ENCODE assay signal across 10 cellular contexts in the genomic region with DNA sequence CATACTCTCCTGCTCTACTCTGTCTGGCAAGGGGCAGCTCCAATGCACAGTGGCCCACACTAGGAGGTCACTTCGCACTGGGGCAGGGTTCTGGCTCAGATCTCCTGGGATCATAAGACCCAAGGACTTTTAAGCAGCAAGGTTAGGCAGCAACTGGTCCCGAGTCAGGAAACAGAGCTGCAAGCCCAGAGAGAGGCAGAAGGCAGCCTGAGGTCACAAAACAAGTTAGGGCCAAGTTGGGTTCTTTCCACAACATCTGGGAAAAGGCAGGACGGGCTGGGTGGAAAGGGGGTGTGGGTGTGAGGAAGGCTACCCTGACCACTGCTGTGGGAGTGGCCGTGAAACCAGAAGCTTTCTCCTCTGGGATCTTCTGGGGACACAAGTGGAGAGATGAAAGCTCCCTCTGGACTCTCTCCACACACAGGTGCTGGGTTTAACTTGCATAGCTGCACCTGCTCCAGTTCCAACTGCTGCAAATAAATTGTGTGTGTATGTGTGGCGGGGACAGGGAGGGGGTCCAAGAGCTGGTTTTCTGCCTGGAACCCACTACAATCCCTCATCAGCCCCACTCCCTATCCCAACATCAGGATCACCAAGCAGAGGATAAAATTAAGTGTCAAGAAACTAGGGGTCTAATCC. TPM values are rescaled to one million over a fixed set of nuclear protein-coding genes. Genes with fewer than 3 reads are reported as not detected.
A peak's percentile ranks its signal among the peaks of the same experiment; 100 is the strongest.
DNase-seq lines count a peak whose midpoint lies in the region; ATAC-seq and TF ChIP-seq lines count a peak whose summit lies in the region.
"Had no signal": no experiment of that assay in that cellular context is flagged by ENCODE, and none has a peak within 500 bp of the region (broad histone marks: within the 10 kb centered on the region; RNA-seq: fewer than 3 reads in every experiment).

No MANE protein-coding gene starts in this region.

- H3K4me3 Mint-ChIP-seq in activated naive CD8-positive, alpha-beta T cell treated with anti-CD3 and anti-CD28 coated beads, Interleukin-2, amount 10 ng/mL, durations not matched to agents 7 days and 5 days, result peak overlapping the region; percentile 93
- peak overlapping the region; percentile 97 for H3K4me3 Mint-ChIP-seq in memory B cell

- no peak for TF ChIP-seq CTCF in HEK293 (tag by site-specific recombination; IDR thresholded peaks at IDR 0.05)

- no peak overlapping the region for H3K27ac ChIP-seq in HEK293 (ENCODE audit: extremely low read depth, low read depth, low read length)

- H3K4me3 ChIP-seq in HEK293 (ENCODE audit: low read depth, low read length), result no peak overlapping the region

- no peaks in the 10 kb centered on the region; a peak in 1 of 3 replicates for H3K36me3 ChIP-seq in HEK293 (ENCODE audit: control insufficient read depth in 2 of 2, insufficient read depth in 1 of 2, low read length in 2 of 2)

- ATAC-seq in activated naive CD8-positive, alpha-beta T cell treated with anti-CD3 and anti-CD28 coated beads, Interleukin-2, amount 10 ng/mL, durations not matched to agents 7 days and 5 days (ENCODE audit: low read depth), result no peak
- ATAC-seq in memory B cell (ENCODE audit: low read depth) (no peak), GM19035 (IDR thresholded peaks at IDR 0.05; ENCODE audit: unreplicated experiment) (no peak)

- H3K4me1 Mint-ChIP-seq in activated naive CD8-positive, alpha-beta T cell treated with anti-CD3 and anti-CD28 coated beads, Interleukin-2, amount 10 ng/mL, durations not matched to agents 7 days and 5 days, result peaks cover 35% of the 10 kb centered on the region
- peaks cover 65% of the 10 kb centered on the region for H3K4me1 Mint-ChIP-seq in memory B cell

- DNase-seq in AG08395 (ENCODE audit: low spot score), result peak; percentile 66
- peak; percentile 54 for DNase-seq in activated naive CD8-positive, alpha-beta T cell treated with anti-CD3 and anti-CD28 coated beads, Interleukin-2, amount 10 ng/mL, durations not matched to agents 7 days and 5 days
- no peak for DNase-seq in memory B cell (ENCODE audit: low spot score in 2 of 2)
- no peak for DNase-seq in SHP77 treated with DMSO at 0.1 percent for 48 hours (lab: John Stamatoyannopoulos, UW)
- DNase-seq in HT-29 (ENCODE audit: low spot score), result no peak
- DNase-seq in DMS153 treated with DMSO at 0.1 percent for 48 hours (lab: John Stamatoyannopoulos, UW; ENCODE audit: unreplicated experiment), result no peak
- DNase-seq: NCI-H1417 treated with DMSO at 0.1 percent for 48 hours had no signal

- CTCF ChIA-PET in HEK293 (lab: Yijun Ruan, JAX), result interaction anchor here (0.6 to 2.4 kb wide), 5 partner anchors 15 to 81 kb away, joined by 3 to 10 read pairs (median 4); a partner anchor contains a TSS

- peak overlapping the region; percentile 97 for H3K27ac Mint-ChIP-seq in activated naive CD8-positive, alpha-beta T cell treated with anti-CD3 and anti-CD28 coated beads, Interleukin-2, amount 10 ng/mL, durations not matched to agents 7 days and 5 days
- peak overlapping the region; percentile 100 for H3K27ac Mint-ChIP-seq in memory B cell

- H3K9me3 Mint-ChIP-seq in activated naive CD8-positive, alpha-beta T cell treated with anti-CD3 and anti-CD28 coated beads, Interleukin-2, amount 10 ng/mL, durations not matched to agents 7 days and 5 days, result no peaks in the 10 kb centered on the region
- H3K9me3 Mint-ChIP-seq in memory B cell, result no peaks in the 10 kb centered on the region

- POLR2A ChIA-PET in HEK293 (lab: Yijun Ruan, JAX), result interaction anchor here (0.5 to 3.1 kb wide), 6 partner anchors 9 to 142 kb away, joined by 3 to 20 read pairs (median 5); a partner anchor contains a TSS
- POLR2A ChIA-PET in activated naive CD8-positive, alpha-beta T cell treated with anti-CD3 and anti-CD28 coated beads, Interleukin-2, amount 10 ng/mL, durations not matched to agents 7 days and 5 days (lab: Charles Lee), result interaction anchor here (0.5 to 25.9 kb wide), 15 partner anchors 3 to 489 kb away, joined by 3 to 2283 read pairs (median 3); a partner anchor contains a TSS

- no peaks in the 10 kb centered on the region; the same call in 1 of the 2 replicates for H3K4me1 ChIP-seq in HEK293 (ENCODE audit: control insufficient read depth, insufficient read depth, low read length)

- H3K36me3 Mint-ChIP-seq in activated naive CD8-positive, alpha-beta T cell treated with anti-CD3 and anti-CD28 coated beads, Interleukin-2, amount 10 ng/mL, durations not matched to agents 7 days and 5 days, result peaks cover 30% of the 10 kb centered on the region
- peaks cover 8% of the 10 kb centered on the region for H3K36me3 Mint-ChIP-seq in memory B cell

- no peaks in the 10 kb centered on the region for H3K27me3 Mint-ChIP-seq in activated naive CD8-positive, alpha-beta T cell treated with anti-CD3 and anti-CD28 coated beads, Interleukin-2, amount 10 ng/mL, durations not matched to agents 7 days and 5 days
- H3K27me3 Mint-ChIP-seq in memory B cell, result no peaks in the 10 kb centered on the region

- H3K9me3 ChIP-seq in HEK293 (ENCODE audit: control insufficient read depth, insufficient read depth, low read depth, low read length), result no peaks in the 10 kb centered on the region

TF ChIP-seq in HEK293, 187 proteins besides CTCF, POLR2A, EP300 and RAD21:
- TF ChIP-seq ZFHX2 (tag by site-specific recombination; conservative IDR thresholded peaks at IDR 0.05) (0 out of 2 replicates have a peak, but pooled peaks have one; percentile 11), ZSCAN30 (tag by site-specific recombination; IDR thresholded peaks at IDR 0.05) (no peak)

RNA-seq across cellular contexts. Expression of a gene that starts 8.0 kb away (rescaled TPM):
- total RNA-seq in activated naive CD8-positive, alpha-beta T cell treated with anti-CD3 and anti-CD28 coated beads, Interleukin-2, amount 10 ng/mL, durations not matched to agents 7 days and 5 days, result 10 to 100 TPM; 70.6 to 77.7 TPM
- 0.86 and 2.4 TPM in 2 replicates for total RNA-seq in HT-29 (2014; rRNA removed; shearing (Covaris generic))

RNA-seq across cellular contexts. Expression of a gene that starts 15.4 kb away (rescaled TPM):
- 10 to 100 TPM; 66.4 to 70.2 TPM for total RNA-seq in activated naive CD8-positive, alpha-beta T cell treated with anti-CD3 and anti-CD28 coated beads, Interleukin-2, amount 10 ng/mL, durations not matched to agents 7 days and 5 days
- total RNA-seq in HT-29 (2014; rRNA removed; shearing (Covaris generic)), result 53.0 and 60.0 TPM in 2 replicates

RNA-seq across cellular contexts. Expression of a gene that starts 55.8 kb away (rescaled TPM):
- not detected for total RNA-seq in activated naive CD8-positive, alpha-beta T cell treated with anti-CD3 and anti-CD28 coated beads, Interleukin-2, amount 10 ng/mL, durations not matched to agents 7 days and 5 days
- not detected in 2 replicates for total RNA-seq in HT-29 (2014; rRNA removed; shearing (Covaris generic))
- total RNA-seq: astrocyte had no signal

Comparison
In these comparisons a context has a peak if more than half of its experiments do, and no peak if none do; other contexts are left out.
1. DNase-seq: peak in AG08395 (single experiment) and activated naive CD8-positive, alpha-beta T cell treated with anti-CD3 and anti-CD28 coated beads, Interleukin-2, amount 10 ng/mL, durations not matched to agents 7 days and 5 days (single experiment); none in memory B cell (0 of 2), SHP77 treated with DMSO at 0.1 percent for 48 hours (single experiment), HT-29 (single experiment) and DMS153 treated with DMSO at 0.1 percent for 48 hours (single experiment).
2. RNA of a gene that starts 8.0 kb away (total RNA-seq): 70.6 to 77.7 TPM in activated naive CD8-positive, alpha-beta T cell treated with anti-CD3 and anti-CD28 coated beads, Interleukin-2, amount 10 ng/mL, durations not matched to agents 7 days and 5 days; 0.86 to 2.4 TPM in HT-29; every median in the first group is over 10 times any median in the second.